Comparison of ENCODE assay signal across 21 cellular contexts in the genomic region with DNA sequence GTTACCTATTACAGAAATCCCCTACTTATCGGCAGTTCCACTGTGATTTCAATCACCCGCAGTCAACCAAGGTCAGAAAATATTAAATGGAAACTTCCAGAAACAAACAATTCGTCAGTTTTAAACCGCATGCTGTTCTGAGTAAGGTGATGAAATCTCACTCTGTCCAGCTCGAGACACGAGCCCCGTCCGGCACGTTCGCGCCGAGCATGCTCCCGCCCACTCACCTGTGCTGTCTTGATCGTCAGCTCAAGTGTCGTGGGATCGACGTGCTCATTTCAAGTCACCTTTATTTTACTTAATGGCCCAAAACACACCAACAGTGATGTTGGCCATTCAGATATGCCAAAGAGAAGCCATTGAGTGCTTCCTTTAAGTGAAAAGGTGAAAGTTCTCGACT.
"Had no signal": no experiment of that assay in that cellular context is flagged by ENCODE, and none has a peak within 500 bp of the region (broad histone marks: within the 10 kb centered on the region; RNA-seq: fewer than 3 reads in every experiment).

No MANE protein-coding gene starts in this region.

- H3K9me3 ChIP-seq: ascending aorta, gastrocnemius medialis, heart right ventricle, neutrophil, SK-N-SH, suprapubic skin, upper lobe of right lung had no signal

- H3K27ac Mint-ChIP-seq: activated CD8-positive, alpha-beta memory T cell treated with anti-CD3 and anti-CD28 coated beads, Interleukin-2, amount 10 ng/mL, durations not matched to agents 7 days and 5 days had no signal

- H3K4me3 ChIP-seq: ascending aorta, gastrocnemius medialis, heart right ventricle, lung, suprapubic skin, upper lobe of right lung had no signal

- H3K27ac ChIP-seq: neutrophil, suprapubic skin, upper lobe of right lung had no signal

- H3K27me3 ChIP-seq: ascending aorta, gastrocnemius medialis, heart right ventricle, neutrophil, suprapubic skin, upper lobe of right lung had no signal

- H3K4me3 Mint-ChIP-seq: activated CD8-positive, alpha-beta memory T cell treated with anti-CD3 and anti-CD28 coated beads, Interleukin-2, amount 10 ng/mL, durations not matched to agents 7 days and 5 days; effector memory CD8-positive, alpha-beta T cell had no signal

- DNase-seq: activated CD4-positive, alpha-beta T cell treated with anti-CD3 and anti-CD28 coated beads for 1 hour; activated CD4-positive, alpha-beta T cell treated with anti-CD3 and anti-CD28 coated beads, Interleukin-2, amount 50 U/mL, for 4 hours; activated CD8-positive, alpha-beta memory T cell treated with anti-CD3 and anti-CD28 coated beads, Interleukin-2, amount 10 ng/mL, durations not matched to agents 7 days and 5 days; activated gamma-delta T cell; activated T-cell treated with anti-CD3 and anti-CD28 coated beads, Interleukin-2, amount 50 U/mL, for 1 hour; dermis blood vessel endothelial cell; effector memory CD8-positive, alpha-beta T cell; gastrocnemius medialis; heart right ventricle; left cardiac atrium; SK-N-SH; stimulated activated CD4-positive, alpha-beta T cell treated with anti-CD3 and anti-CD28 coated beads, Interleukin-15, amount 100 ng/mL, for 24 hours; stimulated activated CD4-positive, alpha-beta T cell treated with anti-CD3 and anti-CD28 coated beads, Interleukin-4, amount 100 ng/mL, for 1 hour; stimulated activated naive CD4-positive, alpha-beta T cell; T-helper 1 cell; T1000; upper lobe of right lung had no signal

- H3K9me2 ChIP-seq: SK-N-SH had no signal

- H3K9ac ChIP-seq: SK-N-SH had no signal

- H3K27me3 Mint-ChIP-seq: activated CD8-positive, alpha-beta memory T cell treated with anti-CD3 and anti-CD28 coated beads, Interleukin-2, amount 10 ng/mL, durations not matched to agents 7 days and 5 days; effector memory CD8-positive, alpha-beta T cell had no signal

- H3K4me2 ChIP-seq: SK-N-SH had no signal

- H3K36me3 ChIP-seq: gastrocnemius medialis, neutrophil had no signal
